ENCODE assay signal across 16 cellular contexts in genomic region chr20:21137078-21137477, GRCh38. TPM values are rescaled to one million over a fixed set of nuclear protein-coding genes. Genes with fewer than 3 reads are reported as not detected.
DNase-seq lines count a peak whose midpoint lies in the region; ATAC-seq and TF ChIP-seq lines count a peak whose summit lies in the region.
"Had no signal": no experiment of that assay in that cellular context is flagged by ENCODE, and none has a peak within 500 bp of the region (broad histone marks: within the 10 kb centered on the region; RNA-seq: fewer than 3 reads in every experiment).

No MANE protein-coding gene starts in this region.

- H3K9me2 ChIP-seq in Karpas-422 (replicated peaks; ENCODE audit: insufficient read depth, low read length) = no peaks in the 10 kb centered on the region

- H2AFZ ChIP-seq in Karpas-422 (ENCODE audit: low read length) = no peak overlapping the region

- no peaks in the 10 kb centered on the region for H3K27me3 ChIP-seq in stomach
- H3K27me3 ChIP-seq in Karpas-422 (ENCODE audit: low read length) = no peaks in the 10 kb centered on the region

- TF ChIP-seq POLR2A in stomach (IDR thresholded peaks at IDR 0.05) = no peak

- H3K4me2 ChIP-seq in Karpas-422 (ENCODE audit: low read depth, low read length, poor library complexity, severe bottlenecking) = no peak overlapping the region

- H3K4me1 ChIP-seq in stomach (no peaks in the 10 kb centered on the region), Karpas-422 (ENCODE audit: low read length) (peaks cover 4% of the 10 kb centered on the region; the same call in 1 of the 2 replicates)

- no peak for TF ChIP-seq CTCF in stomach (IDR thresholded peaks at IDR 0.05)

- DNase-seq in NCI-H748 (lab: John Stamatoyannopoulos, UW; ENCODE audit: unreplicated experiment) (peak; percentile 21), NCI-H748 treated with DMSO at 0.1 percent for 48 hours (lab: John Stamatoyannopoulos, UW) (no peak), NCI-H1105 treated with DMSO at 0.1 percent for 48 hours (lab: John Stamatoyannopoulos, UW) (peak; percentile 8), NCI-H345 treated with DMSO at 0.1 percent for 48 hours (lab: John Stamatoyannopoulos, UW; ENCODE audit: unreplicated experiment) (peak; percentile 8), stomach (peak; percentile 43), hypothalamus (lab: John Stamatoyannopoulos, UW) (no peak), Karpas-422 (no peak)
- DNase-seq: DMS153; HCEC 1CT; NK-92 treated with Interleukin-12 subunit alpha and Interleukin-12 subunit beta, amount 100 ng/mL, for 24 hours; OCI-M1; RPMI8226; T-cell had no signal

- intact Hi-C loops in stomach (cut with DNase I; ENCODE audit: low total_unique reads) = no loop called here

- TF ChIP-seq EP300 in stomach (IDR thresholded peaks at IDR 0.05) = no peak

- H3K36me3 ChIP-seq in stomach (peaks cover 3 to 77% (median 58%) of the 10 kb centered on the region in 4 donors), Karpas-422 (ENCODE audit: insufficient read depth, low read length) (peaks cover 6% of the 10 kb centered on the region; the same call in 1 of the 2 replicates)

- 28 to 58% (median 50%) methylated on average over 1 of the region's 1 CpG for WGBS in stomach, 5 donors

- ATAC-seq in GM19455 (IDR thresholded peaks at IDR 0.05; ENCODE audit: unreplicated experiment) = no peak
- ATAC-seq: T-cell had no signal

- H3K9ac ChIP-seq in Karpas-422 (ENCODE audit: low read length) = no peak overlapping the region

- H3K79me2 ChIP-seq in Karpas-422 (ENCODE audit: low read length) = peaks cover 4% of the 10 kb centered on the region; the same call in 1 of the 2 replicates

- H3K27ac ChIP-seq in stomach (no peak overlapping the region), Karpas-422 (ENCODE audit: low read length) (no peak overlapping the region)

- no peaks in the 10 kb centered on the region for H3K9me3 ChIP-seq in stomach
- no peaks in the 10 kb centered on the region for H3K9me3 ChIP-seq in Karpas-422 (ENCODE audit: low read length)

- no peaks in the 10 kb centered on the region for H4K20me1 ChIP-seq in Karpas-422 (ENCODE audit: insufficient read depth, low read depth, low read length)

- H3K4me3 ChIP-seq in stomach = no peak overlapping the region
- no peak overlapping the region for H3K4me3 ChIP-seq in Karpas-422 (ENCODE audit: low read length)

RNA-seq across cellular contexts. Expression of gene KIZ, which starts 11.2 kb away (rescaled TPM):
- 10 to 100 TPM; 11.7 to 23.2 (median 16.8) TPM for total RNA-seq in stomach
- polyA plus RNA-seq in stomach = 10 to 100 TPM; 13.1 to 38.2 (median 13.4) TPM
- 22.1 and 23.0 TPM in 2 replicates for total RNA-seq in Karpas-422 (2014; rRNA removed; shearing (Covaris generic); ENCODE audit: low replicate concordance)

RNA-seq across cellular contexts. Expression of gene LINC00237, which starts 30.9 kb away (rescaled TPM):
- total RNA-seq in stomach = not detected
- not detected for polyA plus RNA-seq in stomach
- 0.14 TPM in 1 of 2 replicates, not detected in the other for total RNA-seq in Karpas-422 (2014; rRNA removed; shearing (Covaris generic); ENCODE audit: low replicate concordance)
- total RNA-seq: NCI-H460, T-cell had no signal
- polyA plus RNA-seq: IgD-negative memory B cell had no signal

Comparison
In these comparisons a context has a peak if more than half of its experiments do, and no peak if none do; other contexts are left out.
1. DNase-seq: peak in NCI-H748 (single experiment), NCI-H1105 treated with DMSO at 0.1 percent for 48 hours (single experiment), NCI-H345 treated with DMSO at 0.1 percent for 48 hours (single experiment) and stomach (single experiment); none in NCI-H748 treated with DMSO at 0.1 percent for 48 hours (single experiment), hypothalamus (0 of 51) and Karpas-422 (single experiment).